21 cellular contexts compared by ENCODE assay signal in genomic region chr20:48744515-48744914, GRCh38.
"Had no signal": no experiment of that assay in that cellular context is flagged by ENCODE, and none has a peak within 500 bp of the region (broad histone marks: within the 10 kb centered on the region; RNA-seq: fewer than 3 reads in every experiment).

No MANE protein-coding gene starts in this region.

- H3K4me1 ChIP-seq: pancreas, suprapubic skin, uterus had no signal

- H3K4me3 ChIP-seq: hepatocyte, pancreas, suprapubic skin, tibial artery, upper lobe of left lung, uterus had no signal

- ATAC-seq: left lobe of liver; naive thymus-derived CD4-positive, alpha-beta T cell; pancreas; right cardiac atrium had no signal

- H3K27me3 ChIP-seq: hepatocyte, pancreas, tibial artery, upper lobe of left lung, uterus had no signal

- H3K27ac Mint-ChIP-seq: dendritic cell treated with granulocyte-macrophage colony-stimulating factor and Interleukin-4, amounts not matched to agents 40 ng/mL and 50 ng/mL, for 4 days; endodermal cell had no signal

- DNase-seq: endodermal cell; erythroblast; foreskin melanocyte; head of caudate nucleus; kidney glomerular epithelial cell; mammary epithelial cell; naive thymus-derived CD4-positive, alpha-beta T cell; occipital lobe; pancreas; right cardiac atrium; small intestine; stimulated activated CD4-positive, alpha-beta T cell treated with anti-CD3 and anti-CD28 coated beads, Interleukin-12 subunit alpha, Interleukin-12 subunit beta, amount 100 ng/mL, for 4 hours; stimulated activated naive CD4-positive, alpha-beta T cell treated with Interleukin-2 at 50 U/mL for 16 hours; tibial artery; uterus had no signal

- H3K4me2 ChIP-seq: hepatocyte had no signal

- H3K36me3 ChIP-seq: pancreas, uterus had no signal

- H3K27ac ChIP-seq: hepatocyte, pancreas, suprapubic skin, tibial artery, uterus had no signal

- H3K4me3 Mint-ChIP-seq: dendritic cell treated with granulocyte-macrophage colony-stimulating factor and Interleukin-4, amounts not matched to agents 40 ng/mL and 50 ng/mL, for 4 days; endodermal cell; naive thymus-derived CD4-positive, alpha-beta T cell; neural crest cell had no signal

- H3K27me3 Mint-ChIP-seq: dendritic cell treated with granulocyte-macrophage colony-stimulating factor and Interleukin-4, amounts not matched to agents 40 ng/mL and 50 ng/mL, for 4 days; naive thymus-derived CD4-positive, alpha-beta T cell had no signal

- H3K9me3 ChIP-seq: pancreas, suprapubic skin, tibial artery, upper lobe of left lung, uterus had no signal

- H3K9me3 Mint-ChIP-seq: dendritic cell treated with granulocyte-macrophage colony-stimulating factor and Interleukin-4, amounts not matched to agents 40 ng/mL and 50 ng/mL, for 4 days; endodermal cell; naive thymus-derived CD4-positive, alpha-beta T cell; neural crest cell had no signal

- H2AFZ ChIP-seq: hepatocyte had no signal
